In the genomic region with DNA sequence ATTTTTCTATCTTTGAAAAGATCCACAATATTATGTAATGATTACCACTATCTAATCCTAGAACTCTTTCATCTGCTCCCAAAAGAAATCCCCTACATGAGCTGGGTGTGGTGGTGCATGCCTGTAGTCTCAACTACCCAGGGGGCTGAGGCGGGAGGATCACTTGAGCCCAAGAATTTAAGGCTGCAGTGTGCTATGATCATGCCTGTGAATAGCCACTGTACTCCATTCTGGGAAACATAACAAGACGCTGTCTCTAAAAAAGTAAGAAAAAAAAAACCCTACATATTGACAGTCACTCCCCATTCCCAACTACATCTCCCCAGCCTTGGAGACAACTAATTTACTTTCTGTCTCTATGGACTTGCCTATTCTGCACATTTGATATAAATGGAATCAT, we compare ENCODE assay signal across 16 cellular contexts.
"Had no signal": no experiment of that assay in that cellular context is flagged by ENCODE, and none has a peak within 500 bp of the region (broad histone marks: within the 10 kb centered on the region; RNA-seq: fewer than 3 reads in every experiment).

No MANE protein-coding gene starts in this region.

- ATAC-seq: activated T-helper 17 cell treated with anti-CD3 and anti-CD28 coated beads, Interleukin-2, amount 50 U/mL, for 72 hours had no signal

- H3K9me3 ChIP-seq: prostate gland had no signal

- H3K27me3 ChIP-seq: brain microvascular endothelial cell, dorsolateral prefrontal cortex, heart left ventricle had no signal

- DNase-seq: activated CD4-positive, alpha-beta T cell treated with anti-CD3 and anti-CD28 coated beads for 36 hours; activated CD4-positive, alpha-beta T cell treated with anti-CD3 and anti-CD28 coated beads, Interleukin-2, amount 50 U/mL, for 48 hours; activated naive CD4-positive, alpha-beta T cell treated with anti-CD3 and anti-CD28 coated beads for 36 hours; activated T-cell treated with anti-CD3 and anti-CD28 coated beads for 4 hours; brain microvascular endothelial cell; central memory CD4-positive, alpha-beta T cell; dorsolateral prefrontal cortex; erythroblast; heart left ventricle; kidney glomerular epithelial cell; left ventricle myocardium inferior; naive B cell; right cardiac atrium; stimulated activated naive CD8-positive, alpha-beta T cell treated with anti-CD3 and anti-CD28 coated beads, Interleukin-15, amount 100 ng/mL, for 72 hours had no signal
